ENCODE assay signal across 1 cellular context in the genomic region with DNA sequence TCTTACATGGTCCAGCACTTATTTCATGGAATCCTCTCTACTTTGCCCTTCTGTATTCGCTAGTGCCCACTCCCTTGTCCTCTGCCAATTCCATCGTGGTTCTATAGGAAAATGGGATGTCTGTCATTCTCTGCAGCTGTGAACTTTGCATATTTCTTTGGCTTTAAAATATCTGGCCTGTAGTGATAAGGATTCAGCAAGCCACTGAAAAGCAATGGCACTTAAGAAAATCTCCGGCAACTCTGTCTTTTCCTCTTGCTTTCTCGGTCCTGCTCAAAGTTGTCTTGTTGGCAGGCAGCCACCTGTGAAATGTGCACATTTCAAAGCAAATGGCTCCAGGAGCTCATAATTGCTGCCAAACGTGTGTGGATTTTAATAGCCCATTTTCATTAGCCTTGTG.
TF ChIP-seq lines count a peak whose summit lies in the region.

No MANE protein-coding gene starts in this region.

TF ChIP-seq in GM23338, 12 proteins besides CTCF, POLR2A, EP300 and RAD21 (continued from another document):
- TF ChIP-seq ZNF462 (CRISPR knock-in tag; IDR thresholded peaks at IDR 0.05) = no peak
- TF ChIP-seq ZNF331 (CRISPR knock-in tag; IDR thresholded peaks at IDR 0.05; ENCODE audit: low read depth) = no peak
- no peak for TF ChIP-seq ZNF114 (CRISPR knock-in tag; IDR thresholded peaks at IDR 0.05)
- TF ChIP-seq NANOG (IDR thresholded peaks at IDR 0.05; ENCODE audit: borderline replicate concordance) = no peak
- no peak for TF ChIP-seq STAT1 (IDR thresholded peaks at IDR 0.05; ENCODE audit: unreplicated experiment)
- TF ChIP-seq EZH2 (IDR thresholded peaks at IDR 0.05; ENCODE audit: low read depth, unreplicated experiment) = no peak
- TF ChIP-seq, protein P1, sequence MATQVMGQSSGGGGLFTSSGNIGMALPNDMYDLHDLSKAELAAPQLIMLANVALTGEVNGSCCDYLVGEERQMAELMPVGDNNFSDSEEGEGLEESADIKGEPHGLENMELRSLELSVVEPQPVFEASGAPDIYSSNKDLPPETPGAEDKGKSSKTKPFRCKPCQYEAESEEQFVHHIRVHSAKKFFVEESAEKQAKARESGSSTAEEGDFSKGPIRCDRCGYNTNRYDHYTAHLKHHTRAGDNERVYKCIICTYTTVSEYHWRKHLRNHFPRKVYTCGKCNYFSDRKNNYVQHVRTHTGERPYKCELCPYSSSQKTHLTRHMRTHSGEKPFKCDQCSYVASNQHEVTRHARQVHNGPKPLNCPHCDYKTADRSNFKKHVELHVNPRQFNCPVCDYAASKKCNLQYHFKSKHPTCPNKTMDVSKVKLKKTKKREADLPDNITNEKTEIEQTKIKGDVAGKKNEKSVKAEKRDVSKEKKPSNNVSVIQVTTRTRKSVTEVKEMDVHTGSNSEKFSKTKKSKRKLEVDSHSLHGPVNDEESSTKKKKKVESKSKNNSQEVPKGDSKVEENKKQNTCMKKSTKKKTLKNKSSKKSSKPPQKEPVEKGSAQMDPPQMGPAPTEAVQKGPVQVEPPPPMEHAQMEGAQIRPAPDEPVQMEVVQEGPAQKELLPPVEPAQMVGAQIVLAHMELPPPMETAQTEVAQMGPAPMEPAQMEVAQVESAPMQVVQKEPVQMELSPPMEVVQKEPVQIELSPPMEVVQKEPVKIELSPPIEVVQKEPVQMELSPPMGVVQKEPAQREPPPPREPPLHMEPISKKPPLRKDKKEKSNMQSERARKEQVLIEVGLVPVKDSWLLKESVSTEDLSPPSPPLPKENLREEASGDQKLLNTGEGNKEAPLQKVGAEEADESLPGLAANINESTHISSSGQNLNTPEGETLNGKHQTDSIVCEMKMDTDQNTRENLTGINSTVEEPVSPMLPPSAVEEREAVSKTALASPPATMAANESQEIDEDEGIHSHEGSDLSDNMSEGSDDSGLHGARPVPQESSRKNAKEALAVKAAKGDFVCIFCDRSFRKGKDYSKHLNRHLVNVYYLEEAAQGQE (IDR thresholded peaks at IDR 0.05; ENCODE audit: unreplicated experiment) = no peak
- no peak for TF ChIP-seq JUNB (IDR thresholded peaks at IDR 0.05; ENCODE audit: unreplicated experiment)
- TF ChIP-seq EZH2phosphoT487 (IDR thresholded peaks at IDR 0.05; ENCODE audit: unreplicated experiment) = no peak
- TF ChIP-seq, protein P2, sequence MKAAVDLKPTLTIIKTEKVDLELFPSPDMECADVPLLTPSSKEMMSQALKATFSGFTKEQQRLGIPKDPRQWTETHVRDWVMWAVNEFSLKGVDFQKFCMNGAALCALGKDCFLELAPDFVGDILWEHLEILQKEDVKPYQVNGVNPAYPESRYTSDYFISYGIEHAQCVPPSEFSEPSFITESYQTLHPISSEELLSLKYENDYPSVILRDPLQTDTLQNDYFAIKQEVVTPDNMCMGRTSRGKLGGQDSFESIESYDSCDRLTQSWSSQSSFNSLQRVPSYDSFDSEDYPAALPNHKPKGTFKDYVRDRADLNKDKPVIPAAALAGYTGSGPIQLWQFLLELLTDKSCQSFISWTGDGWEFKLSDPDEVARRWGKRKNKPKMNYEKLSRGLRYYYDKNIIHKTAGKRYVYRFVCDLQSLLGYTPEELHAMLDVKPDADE (IDR thresholded peaks at IDR 0.05) = no peak
TF ChIP-seq in GM23338: peak in this region for 0.
